In genomic region chr12:95774311-95775045, GRCh38 we compare ENCODE assay signal across 25 cellular contexts. TPM values are rescaled to one million over a fixed set of nuclear protein-coding genes. Genes with fewer than 3 reads are reported as not detected.
DNase-seq lines count a peak whose midpoint lies in the region; ATAC-seq and TF ChIP-seq lines count a peak whose summit lies in the region.
"Had no signal": no experiment of that assay in that cellular context is flagged by ENCODE, and none has a peak within 500 bp of the region (broad histone marks: within the 10 kb centered on the region; RNA-seq: fewer than 3 reads in every experiment).

No MANE protein-coding gene starts in this region.

- in situ Hi-C loops in GM13977 (cut with MboI; ENCODE audit: low pct_unique_long_range_greater_than_20kb, low sequenced_read_pairs, unreplicated experiment) = no loop called here

- H3K4me3 ChIP-seq in AG04449 (ENCODE audit: low read depth, low read length) = no peak overlapping the region
- H3K4me3 ChIP-seq in fibroblast of the aortic adventitia (ENCODE audit: low read depth, low read length) = no peak overlapping the region
- H3K4me3 ChIP-seq: GM23338, SJCRH30, skin epidermis, testis had no signal

- peak; percentile 75 for DNase-seq in AG04449 (ENCODE audit: low read depth, low spot score)
- DNase-seq in ELR (ENCODE audit: low read depth) = peak; percentile 55
- DNase-seq in amniotic epithelial cell (ENCODE audit: low read depth) = peak; percentile 91
- peak; percentile 93 for DNase-seq in fibroblast of the aortic adventitia (ENCODE audit: low read depth)
- no peak for DNase-seq in A172 (ENCODE audit: low spot score)
- no peak for DNase-seq in GM13977 (ENCODE audit: low spot score)
- no peak for DNase-seq in occipital lobe (lab: John Stamatoyannopoulos, UW)
- DNase-seq: activated CD4-positive, alpha-beta T cell treated with anti-CD3 and anti-CD28 coated beads, Interleukin-2, amount 10 ng/mL, durations not matched to agents 24 days and 14 days; activated naive CD4-positive, alpha-beta T cell treated with anti-CD3 and anti-CD28 coated beads, Interleukin-2, amount 50 U/mL, for 16 hours; AML-193; anterior cingulate cortex; CD8-positive, alpha-beta memory T cell; DMS153; effector memory CD4-positive, alpha-beta T cell; head of caudate nucleus; NCI-H187 treated with DMSO at 0.1 percent for 48 hours; NCI-H82; SJCRH30; stimulated activated CD4-positive, alpha-beta T cell treated with anti-CD3 and anti-CD28 coated beads, Interleukin-1b, Interleukin-23, amount 100 ng/mL, for 48 hours; stimulated activated naive B cell treated with anti-CD40 and anti-IgM and Interleukin-4, amounts not matched to agents 10 μg/mL and 1 μg/mL and 100 μg/mL, for 72 hours; testis had no signal

- ATAC-seq in HG02938 (IDR thresholded peaks at IDR 0.05; ENCODE audit: unreplicated experiment) = no peak
- ATAC-seq: GM23338; stimulated activated naive B cell treated with anti-CD40 and anti-IgM and Interleukin-4, amounts not matched to agents 10 μg/mL and 1 μg/mL and 100 μg/mL, for 72 hours had no signal

- POLR2A ChIA-PET in AG04449 (lab: Yijun Ruan, JAX) = interaction anchor here (0.5 to 1.4 kb wide), 3 partner anchors 10 to 141 kb away, joined by 3 to 6 read pairs (median 4); no protein-coding TSS in a partner anchor

- CTCF ChIA-PET in AG04449 (lab: Yijun Ruan, JAX) = interaction anchor here (1.2 kb wide), 1 partner anchor 20 kb away, joined by 4 read pairs; no protein-coding TSS in a partner anchor

- TF ChIP-seq CTCF in AG04449 (IDR thresholded peaks at IDR 0.05; ENCODE audit: insufficient read depth, low read length, missing control alignments) (no peak), fibroblast of the aortic adventitia (IDR thresholded peaks at IDR 0.05; ENCODE audit: insufficient read depth, low read length) (no peak), GM13977 (IDR thresholded peaks at IDR 0.05; ENCODE audit: extremely low read depth, insufficient read depth, missing control alignments) (no peak)

RNA-seq across cellular contexts. Expression of gene NTN4, which starts 16.1 kb away (rescaled TPM):
- 8.7 and 71.8 TPM in 2 replicates for total RNA-seq in fibroblast of the aortic adventitia (ENCODE audit: low replicate concordance)
- total RNA-seq in A172 (2014; rRNA removed; shearing (Covaris generic)) = 9.9 and 14.1 TPM in 2 replicates
- total RNA-seq in occipital lobe = 44.3 TPM
- total RNA-seq: activated CD4-positive, alpha-beta T cell treated with anti-CD3 and anti-CD28 coated beads, Interleukin-2, amount 10 ng/mL, durations not matched to agents 24 days and 14 days; CD8-positive, alpha-beta memory T cell; T-helper 1 cell treated with Interleukin-12 subunit alpha and Interleukin-12 subunit beta and Interleukin-4 antibody, amounts not matched to agents 30 ng/mL and 1 ng/mL, for 36 hours had no signal

Comparison
In these comparisons a context has a peak if more than half of its experiments do, and no peak if none do; other contexts are left out.
1. DNase-seq: peak in AG04449 (single experiment), ELR (single experiment), amniotic epithelial cell (single experiment) and fibroblast of the aortic adventitia (single experiment); none in A172 (single experiment), GM13977 (single experiment) and occipital lobe (single experiment).